15 cellular contexts compared by ENCODE assay signal in the genomic region with DNA sequence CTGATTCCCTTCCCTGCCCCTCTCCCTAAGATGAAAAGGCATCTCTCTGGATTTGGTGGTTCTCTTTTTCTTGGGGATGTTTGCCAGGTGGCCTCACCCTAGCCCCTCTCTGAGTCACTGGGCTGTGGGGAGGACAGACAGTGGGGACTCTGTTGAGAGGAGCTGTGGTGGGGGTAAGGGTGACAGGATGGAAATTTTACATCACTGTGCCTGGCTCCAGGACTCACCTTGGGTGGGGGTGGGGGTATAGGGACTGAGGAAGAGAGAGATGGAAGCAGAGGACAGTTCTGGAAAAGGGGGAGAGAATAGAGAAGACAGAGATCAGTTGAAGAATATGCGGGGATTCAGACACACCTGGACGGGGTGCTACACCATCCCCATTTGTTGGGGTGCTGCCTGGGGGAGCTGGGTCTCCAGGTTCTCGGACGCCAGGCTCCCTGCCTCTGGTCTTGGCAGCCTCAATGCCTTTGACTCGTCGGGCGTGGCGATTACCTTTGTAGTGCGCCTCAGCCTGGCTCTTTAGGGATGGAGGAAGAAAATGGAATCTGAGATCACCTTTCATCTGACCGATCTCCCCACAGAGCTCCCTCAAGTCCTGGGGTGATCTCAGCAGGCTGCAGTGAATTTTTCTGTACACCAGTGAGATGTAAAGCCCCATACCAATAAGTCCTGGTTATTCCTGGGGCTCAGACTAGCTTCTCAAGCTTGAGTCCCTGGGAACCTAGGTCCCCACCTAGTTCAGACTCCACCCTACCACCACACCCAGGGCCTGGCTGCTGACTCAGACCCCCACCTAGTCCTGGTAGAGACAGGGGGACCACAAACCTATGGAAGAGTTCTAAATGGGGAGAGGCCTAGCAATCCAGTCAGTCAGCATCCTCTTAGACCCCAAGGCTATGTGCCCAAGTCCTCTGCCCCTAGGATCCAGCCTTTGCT. TPM values are rescaled to one million over a fixed set of nuclear protein-coding genes. Genes with fewer than 3 reads are reported as not detected.
DNase-seq lines count a peak whose midpoint lies in the region; ATAC-seq and TF ChIP-seq lines count a peak whose summit lies in the region.
"Had no signal": no experiment of that assay in that cellular context is flagged by ENCODE, and none has a peak within 500 bp of the region (broad histone marks: within the 10 kb centered on the region; RNA-seq: fewer than 3 reads in every experiment).

No MANE protein-coding gene starts in this region.

- no peaks in the 10 kb centered on the region for H3K9me3 Mint-ChIP-seq in naive thymus-derived CD4-positive, alpha-beta T cell
- H3K9me3 Mint-ChIP-seq: IgD-negative memory B cell; natural killer cell treated with Interleukin-12 subunit alpha and Interleukin-12 subunit beta and Interleukin-15 and Interleukin-18, amount 100 ng/mL, for 72 hours had no signal

- CTCF ChIA-PET in naive thymus-derived CD4-positive, alpha-beta T cell (lab: Charles Lee) = interaction anchor here (0.7 to 1.4 kb wide), 3 partner anchors 49 to 1869 kb away, joined by 3 to 5 read pairs (median 3); a partner anchor contains a TSS

- intact Hi-C loops in ascending aorta (cut with DNase I) = no loop called here
- intact Hi-C loops in naive thymus-derived CD4-positive, alpha-beta T cell (cut with micrococcal nuclease) = loop anchor here in 1 of 2 donors (10.0 kb wide), 1 partner anchor 369 kb away; a partner anchor contains a TSS

- H3K27ac ChIP-seq in ascending aorta (peak overlapping the region; percentile 22 to 36), muscle layer of colon (ENCODE audit: low read depth, low read length) (peak overlapping the region; percentile 31)
- H3K27ac ChIP-seq in naive thymus-derived CD4-positive, alpha-beta T cell (ENCODE audit: low read depth, low read length) = no peak overlapping the region

- peak overlapping the region in 1 of 9 donors; percentile 72 for H3K27ac Mint-ChIP-seq in naive thymus-derived CD4-positive, alpha-beta T cell
- H3K27ac Mint-ChIP-seq: IgD-negative memory B cell had no signal

- no peak overlapping the region for H3K4me3 ChIP-seq in ascending aorta
- no peak overlapping the region for H3K4me3 ChIP-seq in muscle layer of colon (ENCODE audit: low read depth in 1 of 2, low read length in 2 of 2)
- no peak overlapping the region for H3K4me3 ChIP-seq in naive thymus-derived CD4-positive, alpha-beta T cell (ENCODE audit: low read length)
- H3K4me3 ChIP-seq: coronary artery had no signal

- ATAC-seq in naive thymus-derived CD4-positive, alpha-beta T cell = no peak
- ATAC-seq: natural killer cell treated with Interleukin-12 subunit alpha and Interleukin-12 subunit beta and Interleukin-15 and Interleukin-18, amount 100 ng/mL, for 72 hours had no signal

- H3K9me3 ChIP-seq in ascending aorta (no peaks in the 10 kb centered on the region), muscle layer of colon (ENCODE audit: low read length) (no peaks in the 10 kb centered on the region)
- no peaks in the 10 kb centered on the region for H3K9me3 ChIP-seq in naive thymus-derived CD4-positive, alpha-beta T cell (ENCODE audit: control insufficient read depth in 2 of 3, low read length in 3 of 3)

- no peak overlapping the region for H3K9ac ChIP-seq in muscle layer of colon (ENCODE audit: low read length)

- H3K4me1 Mint-ChIP-seq in naive thymus-derived CD4-positive, alpha-beta T cell = peaks cover 7 to 35% (median 15%) of the 10 kb centered on the region in 7 donors

- H3K27me3 ChIP-seq in ascending aorta (no peaks in the 10 kb centered on the region), muscle layer of colon (ENCODE audit: control insufficient read depth in 1 of 2, insufficient read depth in 2 of 2, low read length in 2 of 2) (no peaks in the 10 kb centered on the region)
- no peaks in the 10 kb centered on the region for H3K27me3 ChIP-seq in naive thymus-derived CD4-positive, alpha-beta T cell (ENCODE audit: control insufficient read depth in 2 of 2, insufficient read depth in 2 of 2, low read length in 2 of 2)

- peaks cover 0 to 8% of the 10 kb centered on the region in 2 donors for H3K36me3 ChIP-seq in ascending aorta
- H3K36me3 ChIP-seq in muscle layer of colon (ENCODE audit: insufficient read depth, low read length) = peaks cover 8% of the 10 kb centered on the region
- no peaks in the 10 kb centered on the region for H3K36me3 ChIP-seq in naive thymus-derived CD4-positive, alpha-beta T cell (ENCODE audit: control insufficient read depth in 2 of 3, insufficient read depth in 3 of 3, low read length in 3 of 3)

- H3K4me1 ChIP-seq in ascending aorta (peaks cover 4 to 18% of the 10 kb centered on the region in 2 donors), muscle layer of colon (ENCODE audit: insufficient read depth, low read length) (peaks cover 65% of the 10 kb centered on the region)
- H3K4me1 ChIP-seq in naive thymus-derived CD4-positive, alpha-beta T cell (ENCODE audit: control insufficient read depth in 2 of 2, insufficient read depth in 2 of 2, low read length in 2 of 2) = peaks cover 1 to 6% of the 10 kb centered on the region in 2 donors

- no peak overlapping the region for H3K4me3 Mint-ChIP-seq in naive thymus-derived CD4-positive, alpha-beta T cell
- H3K4me3 Mint-ChIP-seq: natural killer cell treated with Interleukin-12 subunit alpha and Interleukin-12 subunit beta and Interleukin-15 and Interleukin-18, amount 100 ng/mL, for 72 hours had no signal

- no peaks in the 10 kb centered on the region for H3K36me3 Mint-ChIP-seq in naive thymus-derived CD4-positive, alpha-beta T cell
- H3K36me3 Mint-ChIP-seq: IgD-negative memory B cell; natural killer cell treated with Interleukin-12 subunit alpha and Interleukin-12 subunit beta and Interleukin-15 and Interleukin-18, amount 100 ng/mL, for 72 hours had no signal

- DNase-seq in stimulated activated CD4-positive, alpha-beta T cell treated with anti-CD3 and anti-CD28 coated beads, Interleukin-1b, Interleukin-23, amount 100 ng/mL, for 48 hours = peak; percentile 17
- no peak for DNase-seq in stimulated activated CD4-positive, alpha-beta T cell treated with anti-CD3 and anti-CD28 coated beads, Interleukin-4, amount 100 ng/mL, for 24 hours
- DNase-seq in ascending aorta (ENCODE audit: low spot score in 2 of 2) (no peak), cerebellar cortex (ENCODE audit: low spot score) (no peak), NCI-H1417 (lab: John Stamatoyannopoulos, UW) (no peak), middle frontal gyrus (ENCODE audit: extremely low spot score, low spot score) (no peak)
- no peak for DNase-seq in naive thymus-derived CD4-positive, alpha-beta T cell
- DNase-seq: activated CD4-positive, alpha-beta T cell treated with anti-CD3 and anti-CD28 coated beads, Interleukin-2, amount 50 U/mL, for 4 hours; kidney; NCI-H187 had no signal

- peaks cover 0 to 5% (median 0%) of the 10 kb centered on the region in 5 donors for H3K27me3 Mint-ChIP-seq in naive thymus-derived CD4-positive, alpha-beta T cell
- H3K27me3 Mint-ChIP-seq: IgD-negative memory B cell; natural killer cell treated with Interleukin-12 subunit alpha and Interleukin-12 subunit beta and Interleukin-15 and Interleukin-18, amount 100 ng/mL, for 72 hours had no signal

- TF ChIP-seq CTCF in ascending aorta (IDR thresholded peaks at IDR 0.05) = no peak

- POLR2A ChIA-PET in naive thymus-derived CD4-positive, alpha-beta T cell (lab: Charles Lee) = no interaction called here

RNA-seq across cellular contexts. Expression of a gene that starts 9.6 kb away (rescaled TPM):
- not detected for total RNA-seq in ascending aorta
- 10 to 100 TPM in 1 of 5 experiments, 1 to 10 TPM in 2, not detected in 2; 1.2 to 13.1 (median 3.9) TPM for total RNA-seq in naive thymus-derived CD4-positive, alpha-beta T cell
- polyA plus RNA-seq in naive thymus-derived CD4-positive, alpha-beta T cell = not detected
- polyA plus RNA-seq: BJ, IgD-negative memory B cell had no signal

RNA-seq across cellular contexts. Expression of a gene that starts 10.6 kb away (rescaled TPM):
- total RNA-seq in ascending aorta = 53.2 TPM
- total RNA-seq in naive thymus-derived CD4-positive, alpha-beta T cell = 10 to 100 TPM in 1 of 5 experiments, 1 to 10 TPM in 4; 1.3 to 69.9 (median 1.4) TPM
- under 1 TPM; 0.39 to 0.78 TPM for polyA plus RNA-seq in naive thymus-derived CD4-positive, alpha-beta T cell

RNA-seq across cellular contexts. Expression of a gene that starts 45.2 kb away (rescaled TPM):
- 973 TPM for total RNA-seq in ascending aorta
- 100 to 1,000 TPM in 4 of 5 experiments, 10 to 100 TPM in 1; 73.9 to 169 (median 145) TPM for total RNA-seq in naive thymus-derived CD4-positive, alpha-beta T cell
- polyA plus RNA-seq in naive thymus-derived CD4-positive, alpha-beta T cell = 10 to 100 TPM; 26.5 to 82.4 TPM

RNA-seq across cellular contexts. Expression of a gene that starts 49.0 kb away (rescaled TPM):
- 60.3 TPM for total RNA-seq in ascending aorta
- total RNA-seq in naive thymus-derived CD4-positive, alpha-beta T cell = 100 to 1,000 TPM in 1 of 5 experiments, 10 to 100 TPM in 4; 47.5 to 141 (median 80.0) TPM
- 100 to 1,000 TPM; 131 to 171 TPM for polyA plus RNA-seq in naive thymus-derived CD4-positive, alpha-beta T cell
